In genomic region chr5:72320022-72320898, GRCh38 we compare ENCODE assay signal across 8 cellular contexts. TPM values are rescaled to one million over a fixed set of nuclear protein-coding genes. Genes with fewer than 3 reads are reported as not detected.
DNase-seq lines count a peak whose midpoint lies in the region; ATAC-seq and TF ChIP-seq lines count a peak whose summit lies in the region.

Gene MRPS27, minus strand, starts transcription at chr5:72320240. Its CDS starts 19 bp downstream, at chr5:72320221.
Gene PTCD2, plus strand, starts transcription at chr5:72320373. Its CDS starts 10 bp downstream, at chr5:72320383.

- peak within 1 kb of the TSS; percentile 68 to 78 for H3K27ac ChIP-seq in testis

- no peaks in the 10 kb centered on the region for H3K4me1 ChIP-seq in testis

- TF ChIP-seq CTCF in omental fat pad (IDR thresholded peaks at IDR 0.05) = no peak
- TF ChIP-seq CTCF in testis (IDR thresholded peaks at IDR 0.05) = no peak

- no peaks in the 10 kb centered on the region for H3K36me3 ChIP-seq in testis (ENCODE audit: low read depth, missing control alignments)

- ATAC-seq in HG02610 (IDR thresholded peaks at IDR 0.05; ENCODE audit: unreplicated experiment) (peak; percentile 99), SK-N-SH treated with all-trans-retinoic acid at 6 μM for 48 hours (peak; percentile 100), omental fat pad (ENCODE audit: low FRiP score) (peak; percentile 99)
- peak; percentile 100 for ATAC-seq in activated naive CD4-positive, alpha-beta T cell treated with anti-CD3 and anti-CD28 coated beads, Interleukin-2, amount 50 U/mL, for 72 hours

- peak within 1 kb of the TSS; percentile 96 for H3K27ac Mint-ChIP-seq in activated naive CD4-positive, alpha-beta T cell treated with anti-CD3 and anti-CD28 coated beads, Interleukin-2, amount 50 U/mL, for 72 hours

- H3K36me3 Mint-ChIP-seq in activated naive CD4-positive, alpha-beta T cell treated with anti-CD3 and anti-CD28 coated beads, Interleukin-2, amount 50 U/mL, for 72 hours = peaks cover 27 to 35% of the 10 kb centered on the region in 2 donors

- intact Hi-C loops in testis (cut with DNase I; ENCODE audit: low total_unique reads) = no loop called here

- no peaks in the 10 kb centered on the region for H3K27me3 ChIP-seq in testis

- no peaks in the 10 kb centered on the region for H3K9me3 ChIP-seq in testis

- TF ChIP-seq POLR2A in GM10847 (IDR thresholded peaks at IDR 0.05; ENCODE audit: extremely low read depth, insufficient read length) (peak; percentile 88), testis (IDR thresholded peaks at IDR 0.05) (no peak)

- no peaks in the 10 kb centered on the region for H3K9me3 Mint-ChIP-seq in activated naive CD4-positive, alpha-beta T cell treated with anti-CD3 and anti-CD28 coated beads, Interleukin-2, amount 50 U/mL, for 72 hours

- WGBS in testis, 2 donors = 1% methylated on average over 46 to 51 of the region's 51 CpGs

- peak within 1 kb of the TSS; percentile 78 to 82 for H3K4me3 ChIP-seq in testis

- DNase-seq in NCI-H1092 (lab: John Stamatoyannopoulos, UW) (peak; percentile 94), glomerular visceral epithelial cell (ENCODE audit: extremely low spot score) (peak; percentile 99), omental fat pad (ENCODE audit: low spot score) (peak; percentile 76), testis (peak; percentile 98)
- peak; percentile 89 to 94 for DNase-seq in activated naive CD4-positive, alpha-beta T cell treated with anti-CD3 and anti-CD28 coated beads, Interleukin-2, amount 50 U/mL, for 72 hours (ENCODE audit: low spot score in 2 of 2)

TF ChIP-seq in SK-N-SH treated with all-trans-retinoic acid at 6 μM for 48 hours, 23 proteins besides CTCF, POLR2A, EP300 and RAD21:
- no peak for TF ChIP-seq ZFP30 (CRISPR knock-in tag; IDR thresholded peaks at IDR 0.05)
- TF ChIP-seq ZFP3 (CRISPR knock-in tag; IDR thresholded peaks at IDR 0.05) = peak; percentile 74; the same call in 1 of the 2 replicates
- TF ChIP-seq CSDC2 (CRISPR knock-in tag; IDR thresholded peaks at IDR 0.05) = no peak

RNA-seq across cellular contexts. Expression of gene MRPS27, which starts in this region (rescaled TPM):
- total RNA-seq in activated naive CD4-positive, alpha-beta T cell treated with anti-CD3 and anti-CD28 coated beads, Interleukin-2, amount 50 U/mL, for 72 hours = 100 to 1,000 TPM in 1 of 2 donors, 10 to 100 TPM in 1; 87.4 to 116 TPM
- 10 to 100 TPM; 45.4 to 53.9 (median 51.4) TPM for total RNA-seq in omental fat pad
- 10 to 100 TPM; 41.6 to 42.6 TPM for total RNA-seq in testis
- 35.7 TPM for polyA plus RNA-seq in testis (ENCODE audit: insufficient read depth, low read depth, low replicate concordance)

RNA-seq across cellular contexts. Expression of gene PTCD2, which starts in this region (rescaled TPM):
- total RNA-seq in activated naive CD4-positive, alpha-beta T cell treated with anti-CD3 and anti-CD28 coated beads, Interleukin-2, amount 50 U/mL, for 72 hours = 10 to 100 TPM; 10.3 to 12.8 TPM
- total RNA-seq in omental fat pad (10 to 100 TPM in 1 of 4 donors, 1 to 10 TPM in 3; 4.8 to 10.2 (median 7.7) TPM), testis (1 to 10 TPM; 8.2 to 9.0 TPM)
- 4.9 TPM for polyA plus RNA-seq in testis (ENCODE audit: insufficient read depth, low read depth, low replicate concordance)

Comparison
In these comparisons a context has a peak if more than half of its experiments do, and no peak if none do; other contexts are left out.
1. Peak in every context shown above with its lines: DNase-seq, ATAC-seq, H3K4me3 ChIP-seq and H3K27ac ChIP-seq.